Comparison of ENCODE assay signal across 18 cellular contexts in genomic region chr16:1528921-1529537, GRCh38. TPM values are rescaled to one million over a fixed set of nuclear protein-coding genes. Genes with fewer than 3 reads are reported as not detected.
"Had no signal": no experiment of that assay in that cellular context is flagged by ENCODE, and none has a peak within 500 bp of the region (broad histone marks: within the 10 kb centered on the region; RNA-seq: fewer than 3 reads in every experiment).

No MANE protein-coding gene starts in this region.

- H3K27me3 Mint-ChIP-seq: activated B cell treated with CpG ODN at 0.5 μM for 24 hours; stimulated activated naive CD8-positive, alpha-beta T cell treated with anti-CD3 and anti-CD28 coated beads, Interleukin-15, amount 100 ng/mL, for 72 hours had no signal

- H3K9me3 Mint-ChIP-seq: activated B cell treated with CpG ODN at 0.5 μM for 24 hours; activated naive CD4-positive, alpha-beta T cell treated with anti-CD3 and anti-CD28 coated beads for 36 hours; stimulated activated naive CD8-positive, alpha-beta T cell treated with anti-CD3 and anti-CD28 coated beads, Interleukin-15, amount 100 ng/mL, for 72 hours had no signal

- H3K4me3 ChIP-seq: coronary artery, heart right ventricle, testis had no signal

- H3K27ac ChIP-seq: coronary artery had no signal

- H3K4me3 Mint-ChIP-seq: activated B cell treated with CpG ODN at 0.5 μM for 24 hours; activated naive CD4-positive, alpha-beta T cell treated with anti-CD3 and anti-CD28 coated beads for 36 hours had no signal

- ATAC-seq: heart right ventricle; left lobe of liver; stimulated activated naive CD8-positive, alpha-beta T cell treated with anti-CD3 and anti-CD28 coated beads, Interleukin-15, amount 100 ng/mL, for 72 hours had no signal

- H3K27ac Mint-ChIP-seq: activated B cell treated with CpG ODN at 0.5 μM for 24 hours; activated naive CD4-positive, alpha-beta T cell treated with anti-CD3 and anti-CD28 coated beads for 36 hours had no signal

- DNase-seq: activated B cell treated with CpG ODN at 0.5 μM for 24 hours; activated CD4-positive, alpha-beta T cell treated with anti-CD3 and anti-CD28 coated beads, Interleukin-2, amount 50 U/mL, for 4 hours; activated naive CD4-positive, alpha-beta T cell treated with anti-CD3 and anti-CD28 coated beads for 36 hours; central memory CD4-positive, alpha-beta T cell; effector CD4-positive, alpha-beta T cell; islet precursor cell; midbrain; stimulated activated CD4-positive, alpha-beta T cell treated with anti-CD3 and anti-CD28 coated beads, Interleukin-15, amount 100 ng/mL, for 24 hours; stimulated activated CD4-positive, alpha-beta T cell treated with anti-CD3 and anti-CD28 coated beads, Interleukin-4, amount 100 ng/mL, for 4 hours; stimulated activated naive CD8-positive, alpha-beta T cell treated with anti-CD3 and anti-CD28 coated beads, Interleukin-15, amount 100 ng/mL, for 72 hours; T-helper 1 cell had no signal

- FAIRE-seq: frontal cortex had no signal

- H3K27me3 ChIP-seq: testis had no signal

- H3K9me3 ChIP-seq: heart right ventricle, testis had no signal

RNA-seq across cellular contexts. Expression of gene TMEM204, which starts 4.4 kb away (rescaled TPM):
- total RNA-seq: SK-MEL-5 had no signal

RNA-seq across cellular contexts. Expression of gene PTX4, which starts 40.3 kb away (rescaled TPM):
- total RNA-seq: activated B cell treated with CpG ODN at 0.5 μM for 24 hours; activated naive CD4-positive, alpha-beta T cell treated with anti-CD3 and anti-CD28 coated beads for 36 hours; frontal cortex; heart right ventricle; left lobe of liver; osteoblast; SK-MEL-5 had no signal
- polyA plus RNA-seq: heart right ventricle had no signal
